ENCODE assay signal across 1 cellular context in genomic region chr4:70838972-70839536, GRCh38.
A peak's percentile ranks its signal among the peaks of the same experiment; 100 is the strongest.
TF ChIP-seq lines count a peak whose summit lies in the region.

No MANE protein-coding gene starts in this region.

TF ChIP-seq in GM12878, 131 proteins besides CTCF, POLR2A, EP300 and RAD21 (continued from another document and continues in another):
- TF ChIP-seq ZBTB33 (IDR thresholded peaks at IDR 0.05) (no peak), BHLHE40 (IDR thresholded peaks at IDR 0.05; ENCODE audit: borderline replicate concordance in 1 of 2, low read depth in 2 of 2, low read length in 1 of 2) (no peak; a peak in 1 of 4 replicates), HDAC2 (IDR thresholded peaks at IDR 0.05) (no peak), TCF3 (IDR thresholded peaks at IDR 0.05; ENCODE audit: borderline replicate concordance, insufficient read depth, low read depth, low read length) (no peak), SRF (IDR thresholded peaks at IDR 0.05; ENCODE audit: low read depth in 2 of 2, low read length in 2 of 2) (no peak), STAT1 (conservative IDR thresholded peaks at IDR 0.05) (no peak), HDAC6 (IDR thresholded peaks at IDR 0.05; ENCODE audit: unreplicated experiment) (no peak), USF2 (IDR thresholded peaks at IDR 0.05; ENCODE audit: borderline replicate concordance, low read depth, low read length) (no peak), ZBTB40 (IDR thresholded peaks at IDR 0.05; ENCODE audit: borderline replicate concordance) (no peak), KLF5 (IDR thresholded peaks at IDR 0.05; ENCODE audit: partially characterized antibody) (no peak), BCLAF1 (IDR thresholded peaks at IDR 0.05) (no peak), NKRF (conservative IDR thresholded peaks at IDR 0.05) (no peak), MAX (IDR thresholded peaks at IDR 0.05; ENCODE audit: low read depth, low read length) (no peak), ATF2 (IDR thresholded peaks at IDR 0.05; ENCODE audit: low read length) (no peak), RELA (IDR thresholded peaks at IDR 0.05; ENCODE audit: borderline replicate concordance, partially characterized antibody) (peak; percentile 34), SPI1 (IDR thresholded peaks at IDR 0.05; ENCODE audit: borderline replicate concordance, insufficient read depth, low read depth, low read length) (no peak), BCL3 (IDR thresholded peaks at IDR 0.05; ENCODE audit: borderline replicate concordance, insufficient read depth, low read depth, low read length, poor library complexity, severe bottlenecking) (no peak), TCF12 (IDR thresholded peaks at IDR 0.05; ENCODE audit: low read depth, low read length) (no peak), SREBF1 (IDR thresholded peaks at IDR 0.05; ENCODE audit: low read length) (no peak), BMI1 (IDR thresholded peaks at IDR 0.05; ENCODE audit: borderline replicate concordance) (no peak), ASH2L (IDR thresholded peaks at IDR 0.05; ENCODE audit: borderline replicate concordance, low read depth) (no peak), E2F8 (IDR thresholded peaks at IDR 0.05; ENCODE audit: low read depth, partially characterized antibody) (no peak), POLR2AphosphoS2 (IDR thresholded peaks at IDR 0.05; ENCODE audit: low read depth, low read length) (no peak; the same call in 1 of the 2 replicates), WRNIP1 (IDR thresholded peaks at IDR 0.05; ENCODE audit: borderline replicate concordance, low read depth, low read length) (no peak), EZH2 (IDR thresholded peaks at IDR 0.05; ENCODE audit: borderline replicate concordance, control insufficient read depth, low read depth, low read length) (no peak), YY1 (IDR thresholded peaks at IDR 0.05; ENCODE audit: low read depth, low read length) (no peak), RBBP5 (conservative IDR thresholded peaks at IDR 0.05) (no peak), NR2F1 (conservative IDR thresholded peaks at IDR 0.05) (peak; percentile 50; the same call in 1 of the 2 replicates), SKIL (IDR thresholded peaks at IDR 0.05; ENCODE audit: low read depth, poor library complexity, severe bottlenecking) (no peak), SUZ12 (IDR thresholded peaks at IDR 0.05; ENCODE audit: unreplicated experiment) (no peak), TBL1XR1 (IDR thresholded peaks at IDR 0.05; ENCODE audit: low read depth, low read length) (no peak), PBX3 (IDR thresholded peaks at IDR 0.05; ENCODE audit: insufficient replicate concordance, low read depth, low read length) (no peak)
